ENCODE assay signal across 12 cellular contexts in genomic region chr4:25346913-25347312, GRCh38. TPM values are rescaled to one million over a fixed set of nuclear protein-coding genes. Genes with fewer than 3 reads are reported as not detected.
DNase-seq lines count a peak whose midpoint lies in the region; ATAC-seq lines count a peak whose summit lies in the region.
"Had no signal": no experiment of that assay in that cellular context is flagged by ENCODE, and none has a peak within 500 bp of the region (broad histone marks: within the 10 kb centered on the region; RNA-seq: fewer than 3 reads in every experiment).

No MANE protein-coding gene starts in this region.

- peak overlapping the region; percentile 1 for H3K27ac Mint-ChIP-seq in activated T-helper 17 cell treated with anti-CD3 and anti-CD28 coated beads, Interleukin-2, amount 50 U/mL, for 72 hours

- H3K4me1 Mint-ChIP-seq in activated T-helper 17 cell treated with anti-CD3 and anti-CD28 coated beads, Interleukin-2, amount 50 U/mL, for 72 hours = peaks cover 3% of the 10 kb centered on the region

- H3K27me3 Mint-ChIP-seq in activated T-helper 17 cell treated with anti-CD3 and anti-CD28 coated beads, Interleukin-2, amount 50 U/mL, for 72 hours = no peaks in the 10 kb centered on the region

- H3K4me3 Mint-ChIP-seq in activated T-helper 17 cell treated with anti-CD3 and anti-CD28 coated beads, Interleukin-2, amount 50 U/mL, for 72 hours = no peak overlapping the region

- ATAC-seq in GM18502 (IDR thresholded peaks at IDR 0.05; ENCODE audit: poor library complexity, unreplicated experiment) (peak; percentile 84), GM19372 (IDR thresholded peaks at IDR 0.05; ENCODE audit: low read depth, unreplicated experiment) (peak; percentile 61), HG03095 (IDR thresholded peaks at IDR 0.05; ENCODE audit: unreplicated experiment) (peak; percentile 79), GM21576 (IDR thresholded peaks at IDR 0.05; ENCODE audit: unreplicated experiment) (no peak)
- peak; percentile 57 for ATAC-seq in activated T-helper 17 cell treated with anti-CD3 and anti-CD28 coated beads, Interleukin-2, amount 50 U/mL, for 72 hours (replicated peaks)

- peaks cover 28% of the 10 kb centered on the region for H3K36me3 Mint-ChIP-seq in activated T-helper 17 cell treated with anti-CD3 and anti-CD28 coated beads, Interleukin-2, amount 50 U/mL, for 72 hours (ENCODE audit: low read depth)

- H3K9me3 Mint-ChIP-seq in activated T-helper 17 cell treated with anti-CD3 and anti-CD28 coated beads, Interleukin-2, amount 50 U/mL, for 72 hours = no peaks in the 10 kb centered on the region

- DNase-seq in DMS153 treated with DMSO at 0.1 percent for 48 hours (lab: John Stamatoyannopoulos, UW; ENCODE audit: unreplicated experiment) (no peak), anterior cingulate cortex (lab: John Stamatoyannopoulos, UW) (no peak)
- no peak for DNase-seq in stimulated activated CD4-positive, alpha-beta T cell treated with anti-CD3 and anti-CD28 coated beads, Interleukin-2, amount 100 ng/mL, for 24 hours
- DNase-seq: activated CD8-positive, alpha-beta memory T cell treated with anti-CD3 and anti-CD28 coated beads, Interleukin-2, amount 50 U/mL, for 48 hours; NCI-H446 treated with DMSO at 0.1 percent for 48 hours; SHP77; stimulated activated naive CD4-positive, alpha-beta T cell treated with Interleukin-2 at 50 U/mL for 16 hours had no signal

RNA-seq across cellular contexts. Expression of gene ANAPC4, which starts 30.1 kb away (rescaled TPM):
- total RNA-seq in activated T-helper 17 cell treated with anti-CD3 and anti-CD28 coated beads, Interleukin-2, amount 50 U/mL, for 72 hours = 10 to 100 TPM; 34.9 to 54.4 TPM

RNA-seq across cellular contexts. Expression of gene ZCCHC4, which starts 34.3 kb away (rescaled TPM):
- 10 to 100 TPM; 12.7 to 17.2 TPM for total RNA-seq in activated T-helper 17 cell treated with anti-CD3 and anti-CD28 coated beads, Interleukin-2, amount 50 U/mL, for 72 hours
